Comparison of ENCODE assay signal across 19 cellular contexts in genomic region chr3:179745109-179745508, GRCh38.
DNase-seq lines count a peak whose midpoint lies in the region; ATAC-seq and TF ChIP-seq lines count a peak whose summit lies in the region.
"Had no signal": no experiment of that assay in that cellular context is flagged by ENCODE, and none has a peak within 500 bp of the region (broad histone marks: within the 10 kb centered on the region; RNA-seq: fewer than 3 reads in every experiment).

No MANE protein-coding gene starts in this region.

- no peaks in the 10 kb centered on the region for H3K79me1 ChIP-seq in neuronal stem cell (ENCODE audit: low read depth, low read length)

- CTCF ChIA-PET in WTC11 (lab: Charles Lee), result no interaction called here

- no peaks in the 10 kb centered on the region for H3K9me3 Mint-ChIP-seq in T-helper 2 cell treated with Interferon-gamma antibody and Interleukin-4, amounts not matched to agents 5 μg/mL and 100 μg/mL, for 36 hours
- no peaks in the 10 kb centered on the region for H3K9me3 Mint-ChIP-seq in WTC11
- H3K9me3 Mint-ChIP-seq: CD8-positive, alpha-beta T cell; HFFc6; IgD-negative memory B cell had no signal

- DNase-seq in T-helper 2 cell treated with Interferon-gamma antibody and Interleukin-4, amounts not matched to agents 5 μg/mL and 100 μg/mL, for 36 hours (ENCODE audit: low spot score), result no peak
- DNase-seq in T-helper 2 cell (no peak), WTC11 (ENCODE audit: low spot score) (no peak), neuronal stem cell (ENCODE audit: low spot score) (no peak), KBM-7 (no peak), osteoblast (ENCODE audit: insufficient read length, low spot score, missing footprints) (no peak), C1 segment of cervical spinal cord (lab: John Stamatoyannopoulos, UW) (no peak)
- DNase-seq: Calu3; CD8-positive, alpha-beta T cell; DMS79 treated with DMSO at 0.1 percent for 48 hours; GM23248; HFFc6 had no signal

- H2BK120ac ChIP-seq in neuronal stem cell (ENCODE audit: low read depth, low read length), result no peak overlapping the region

- H3K4me2 ChIP-seq in neuronal stem cell (ENCODE audit: insufficient read depth, low read length, poor library complexity, severe bottlenecking), result no peak overlapping the region
- no peak overlapping the region for H3K4me2 ChIP-seq in osteoblast (ENCODE audit: insufficient read depth, low read length)
- H3K4me2 ChIP-seq: A549, BLaER1 had no signal

- peaks cover 6% of the 10 kb centered on the region for H3K36me3 Mint-ChIP-seq in T-helper 2 cell treated with Interferon-gamma antibody and Interleukin-4, amounts not matched to agents 5 μg/mL and 100 μg/mL, for 36 hours (ENCODE audit: low read depth)
- H3K36me3 Mint-ChIP-seq in WTC11, result peaks cover 24% of the 10 kb centered on the region

- no peaks in the 10 kb centered on the region for H3K27me3 Mint-ChIP-seq in T-helper 2 cell treated with Interferon-gamma antibody and Interleukin-4, amounts not matched to agents 5 μg/mL and 100 μg/mL, for 36 hours (ENCODE audit: low read depth)
- H3K27me3 Mint-ChIP-seq in WTC11 (ENCODE audit: low read depth), result no peaks in the 10 kb centered on the region
- H3K27me3 Mint-ChIP-seq: IgD-negative memory B cell had no signal

- no peak overlapping the region for H4K91ac ChIP-seq in neuronal stem cell (ENCODE audit: low read depth, low read length, poor library complexity)

- H2BK15ac ChIP-seq in neuronal stem cell (ENCODE audit: low read length), result no peak overlapping the region

- peaks cover 6% of the 10 kb centered on the region for H3K4me1 Mint-ChIP-seq in T-helper 2 cell treated with Interferon-gamma antibody and Interleukin-4, amounts not matched to agents 5 μg/mL and 100 μg/mL, for 36 hours (ENCODE audit: low read depth)
- H3K4me1 Mint-ChIP-seq in WTC11, result peaks cover 11% of the 10 kb centered on the region
- H3K4me1 Mint-ChIP-seq: IgD-negative memory B cell had no signal

- no peak overlapping the region for H3K4me3 Mint-ChIP-seq in T-helper 2 cell treated with Interferon-gamma antibody and Interleukin-4, amounts not matched to agents 5 μg/mL and 100 μg/mL, for 36 hours
- no peak overlapping the region for H3K4me3 Mint-ChIP-seq in WTC11
- H3K4me3 Mint-ChIP-seq: CD8-positive, alpha-beta T cell; HFFc6; IgD-negative memory B cell had no signal

- ATAC-seq in WTC11, result no peak
- ATAC-seq: A549; CD8-positive, alpha-beta T cell; GM12878; HCT116 had no signal

- POLR2A ChIA-PET in WTC11 (lab: Charles Lee), result interaction anchor here (0.9 kb wide), 1 partner anchor 183 kb away, joined by 3 read pairs; the partner anchor contains the start of gene ACTL6A

- no peak overlapping the region for H2BK5ac ChIP-seq in neuronal stem cell (ENCODE audit: low read length)

- H2AFZ ChIP-seq in neuronal stem cell (ENCODE audit: low read length), result no peak overlapping the region
- H2AFZ ChIP-seq in osteoblast (ENCODE audit: low read length), result no peak overlapping the region
- H2AFZ ChIP-seq: GM23248 had no signal

- H3K4me1 ChIP-seq in iPS-15b (ENCODE audit: control insufficient read depth, insufficient read depth, low read length), result peaks cover 3% of the 10 kb centered on the region
- peaks cover 0 to 7% of the 10 kb centered on the region in 2 donors for H3K4me1 ChIP-seq in neuronal stem cell (ENCODE audit: control insufficient read depth in 2 of 2, insufficient read depth in 1 of 2, low read depth in 1 of 2, low read length in 2 of 2)
- no peaks in the 10 kb centered on the region for H3K4me1 ChIP-seq in osteoblast (ENCODE audit: insufficient read depth, low read length)
- H3K4me1 ChIP-seq: A549 had no signal

- no peak overlapping the region for H3K27ac ChIP-seq in neuronal stem cell (replicated peaks; ENCODE audit: low read length)
- H3K27ac ChIP-seq in osteoblast (ENCODE audit: low read depth, low read length), result no peak overlapping the region
- H3K27ac ChIP-seq: 22Rv1, A549, BLaER1, GM23248 had no signal

- peak overlapping the region; percentile 49 for H3K27ac Mint-ChIP-seq in T-helper 2 cell treated with Interferon-gamma antibody and Interleukin-4, amounts not matched to agents 5 μg/mL and 100 μg/mL, for 36 hours
- peak overlapping the region; percentile 15; the same call in 1 of the 2 replicates for H3K27ac Mint-ChIP-seq in WTC11
- H3K27ac Mint-ChIP-seq: CD8-positive, alpha-beta T cell; HFFc6; IgD-negative memory B cell had no signal

- TF ChIP-seq CTCF in WTC11 (IDR thresholded peaks at IDR 0.05) (no peak), osteoblast (IDR thresholded peaks at IDR 0.05; ENCODE audit: extremely low read depth, low read depth, low read length) (no peak)

- WGBS in neuronal stem cell (ENCODE audit: extremely low coverage in 2 of 2, insufficient read length in 2 of 2, insufficient replicate concordance in 1 of 2), 2 donors, result no CpG with 5 or more reads among the region's 4 CpGs

- no peaks in the 10 kb centered on the region for H4K20me1 ChIP-seq in osteoblast (ENCODE audit: insufficient read depth, low read length)
- H4K20me1 ChIP-seq: BLaER1 had no signal

- H3K9ac ChIP-seq in iPS-15b (ENCODE audit: low read depth, low read length), result peak overlapping the region; percentile 12
- no peak overlapping the region for H3K9ac ChIP-seq in neuronal stem cell (ENCODE audit: low read depth, low read length, poor library complexity)
- H3K9ac ChIP-seq: BLaER1, GM23248 had no signal

- no peak overlapping the region for H3K4me3 ChIP-seq in iPS-15b (ENCODE audit: low read depth, low read length)
- H3K4me3 ChIP-seq in neuronal stem cell (ENCODE audit: low read length in 2 of 2), result no peak overlapping the region
- no peak overlapping the region for H3K4me3 ChIP-seq in osteoblast (ENCODE audit: insufficient read depth, low read length)
- H3K4me3 ChIP-seq: A549, BLaER1, GM12878, GM23248 had no signal

- H3K23ac ChIP-seq in neuronal stem cell (ENCODE audit: low read depth, low read length, poor library complexity), result no peak overlapping the region

- H3K18ac ChIP-seq in neuronal stem cell (ENCODE audit: low read length), result peak overlapping the region; percentile 24

- H3K9me3 ChIP-seq in iPS-15b (ENCODE audit: control insufficient read depth, insufficient read depth, low read length) (no peaks in the 10 kb centered on the region), neuronal stem cell (replicated peaks in 1 of 2; ENCODE audit: control insufficient read depth in 2 of 2, insufficient read depth in 1 of 2, low read depth in 1 of 2, low read length in 2 of 2) (no peaks in the 10 kb centered on the region), osteoblast (ENCODE audit: low read depth, low read length) (no peaks in the 10 kb centered on the region)
- H3K9me3 ChIP-seq: A549, BLaER1 had no signal

- H3K4ac ChIP-seq in neuronal stem cell (ENCODE audit: low read length), result no peak overlapping the region

- H2BK12ac ChIP-seq in neuronal stem cell (ENCODE audit: low read length), result no peak overlapping the region

- no peak overlapping the region for H2AK5ac ChIP-seq in neuronal stem cell (ENCODE audit: low read depth, low read length)

- H4K8ac ChIP-seq in neuronal stem cell (ENCODE audit: low read depth, low read length), result no peak overlapping the region

- H3K36me3 ChIP-seq in iPS-15b (ENCODE audit: control insufficient read depth, insufficient read depth, low read length) (peaks cover 10% of the 10 kb centered on the region), neuronal stem cell (replicated peaks in 1 of 2; ENCODE audit: control insufficient read depth in 2 of 2, insufficient read depth in 2 of 2, low read length in 2 of 2) (peaks cover 14 to 70% of the 10 kb centered on the region in 2 donors), osteoblast (ENCODE audit: insufficient read depth, low read length) (peaks cover 5% of the 10 kb centered on the region)

- in situ Hi-C loops in KBM-7 (cut with MboI; ENCODE audit: low pct_unique_long_range_greater_than_20kb, low sequenced_read_pairs), result no loop called here

- no peak overlapping the region for H3K14ac ChIP-seq in neuronal stem cell (ENCODE audit: low read length)

- H3K79me2 ChIP-seq in osteoblast (ENCODE audit: insufficient read depth, low read length), result no peaks in the 10 kb centered on the region

- no peaks in the 10 kb centered on the region for H3K27me3 ChIP-seq in iPS-15b (ENCODE audit: control insufficient read depth, insufficient read depth, low read length)
- no peaks in the 10 kb centered on the region for H3K27me3 ChIP-seq in neuronal stem cell (ENCODE audit: control insufficient read depth in 3 of 3, insufficient read depth in 3 of 3, low read depth in 1 of 3, low read length in 3 of 3)
- no peaks in the 10 kb centered on the region for H3K27me3 ChIP-seq in osteoblast (ENCODE audit: insufficient read depth, low read length)
- H3K27me3 ChIP-seq: BLaER1 had no signal

TF ChIP-seq in WTC11, 78 proteins besides CTCF, POLR2A, EP300 and RAD21:
- no peak for TF ChIP-seq ZNF425 (CRISPR knock-in tag; conservative IDR thresholded peaks at IDR 0.05)
